ENCODE assay signal across 1 cellular context in the genomic region with DNA sequence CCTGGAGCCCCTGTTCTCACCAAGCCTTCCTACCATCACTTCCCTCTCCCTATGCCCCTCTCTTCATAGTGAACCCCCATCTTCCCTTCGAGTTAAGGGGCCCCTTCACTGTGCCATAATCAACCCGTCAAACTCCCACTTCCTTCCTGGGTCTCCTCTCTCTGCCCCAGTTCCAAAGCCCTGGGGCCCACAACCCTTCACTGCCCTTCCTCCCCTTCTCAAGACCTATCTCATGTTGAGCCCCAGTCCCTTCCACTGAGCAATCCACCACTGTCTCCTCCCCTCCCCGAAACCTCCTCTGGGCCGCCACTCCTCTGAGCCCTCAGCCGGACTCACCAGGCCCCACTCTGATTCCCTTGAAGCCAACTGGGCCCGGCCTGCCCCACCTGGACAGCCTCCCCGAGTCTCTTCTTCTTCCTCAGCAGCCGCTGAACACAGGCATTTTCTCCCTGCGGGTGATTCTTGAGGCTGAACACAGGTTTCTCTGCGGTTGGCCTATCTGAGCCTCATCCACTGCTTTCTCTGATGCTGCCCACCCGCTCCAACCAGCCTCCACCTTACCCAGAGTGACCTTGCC.
TF ChIP-seq lines count a peak whose summit lies in the region.

No MANE protein-coding gene starts in this region.

TF ChIP-seq in HepG2, 621 proteins besides CTCF, POLR2A, EP300 and RAD21:
- TF ChIP-seq, protein P1, sequence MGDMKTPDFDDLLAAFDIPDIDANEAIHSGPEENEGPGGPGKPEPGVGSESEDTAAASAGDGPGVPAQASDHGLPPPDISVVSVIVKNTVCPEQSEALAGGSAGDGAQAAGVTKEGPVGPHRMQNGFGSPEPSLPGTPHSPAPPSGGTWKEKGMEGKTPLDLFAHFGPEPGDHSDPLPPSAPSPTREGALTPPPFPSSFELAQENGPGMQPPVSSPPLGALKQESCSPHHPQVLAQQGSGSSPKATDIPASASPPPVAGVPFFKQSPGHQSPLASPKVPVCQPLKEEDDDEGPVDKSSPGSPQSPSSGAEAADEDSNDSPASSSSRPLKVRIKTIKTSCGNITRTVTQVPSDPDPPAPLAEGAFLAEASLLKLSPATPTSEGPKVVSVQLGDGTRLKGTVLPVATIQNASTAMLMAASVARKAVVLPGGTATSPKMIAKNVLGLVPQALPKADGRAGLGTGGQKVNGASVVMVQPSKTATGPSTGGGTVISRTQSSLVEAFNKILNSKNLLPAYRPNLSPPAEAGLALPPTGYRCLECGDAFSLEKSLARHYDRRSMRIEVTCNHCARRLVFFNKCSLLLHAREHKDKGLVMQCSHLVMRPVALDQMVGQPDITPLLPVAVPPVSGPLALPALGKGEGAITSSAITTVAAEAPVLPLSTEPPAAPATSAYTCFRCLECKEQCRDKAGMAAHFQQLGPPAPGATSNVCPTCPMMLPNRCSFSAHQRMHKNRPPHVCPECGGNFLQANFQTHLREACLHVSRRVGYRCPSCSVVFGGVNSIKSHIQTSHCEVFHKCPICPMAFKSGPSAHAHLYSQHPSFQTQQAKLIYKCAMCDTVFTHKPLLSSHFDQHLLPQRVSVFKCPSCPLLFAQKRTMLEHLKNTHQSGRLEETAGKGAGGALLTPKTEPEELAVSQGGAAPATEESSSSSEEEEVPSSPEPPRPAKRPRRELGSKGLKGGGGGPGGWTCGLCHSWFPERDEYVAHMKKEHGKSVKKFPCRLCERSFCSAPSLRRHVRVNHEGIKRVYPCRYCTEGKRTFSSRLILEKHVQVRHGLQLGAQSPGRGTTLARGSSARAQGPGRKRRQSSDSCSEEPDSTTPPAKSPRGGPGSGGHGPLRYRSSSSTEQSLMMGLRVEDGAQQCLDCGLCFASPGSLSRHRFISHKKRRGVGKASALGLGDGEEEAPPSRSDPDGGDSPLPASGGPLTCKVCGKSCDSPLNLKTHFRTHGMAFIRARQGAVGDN (CRISPR knock-in tag; IDR thresholded peaks at IDR 0.05) = peak; percentile 14; the same call in 1 of the 2 replicates
- peak; percentile 56 for TF ChIP-seq AGO2 (optimal IDR thresholded peaks at IDR 0.05; ENCODE audit: low read depth, low read length)
- TF ChIP-seq, protein P2, sequence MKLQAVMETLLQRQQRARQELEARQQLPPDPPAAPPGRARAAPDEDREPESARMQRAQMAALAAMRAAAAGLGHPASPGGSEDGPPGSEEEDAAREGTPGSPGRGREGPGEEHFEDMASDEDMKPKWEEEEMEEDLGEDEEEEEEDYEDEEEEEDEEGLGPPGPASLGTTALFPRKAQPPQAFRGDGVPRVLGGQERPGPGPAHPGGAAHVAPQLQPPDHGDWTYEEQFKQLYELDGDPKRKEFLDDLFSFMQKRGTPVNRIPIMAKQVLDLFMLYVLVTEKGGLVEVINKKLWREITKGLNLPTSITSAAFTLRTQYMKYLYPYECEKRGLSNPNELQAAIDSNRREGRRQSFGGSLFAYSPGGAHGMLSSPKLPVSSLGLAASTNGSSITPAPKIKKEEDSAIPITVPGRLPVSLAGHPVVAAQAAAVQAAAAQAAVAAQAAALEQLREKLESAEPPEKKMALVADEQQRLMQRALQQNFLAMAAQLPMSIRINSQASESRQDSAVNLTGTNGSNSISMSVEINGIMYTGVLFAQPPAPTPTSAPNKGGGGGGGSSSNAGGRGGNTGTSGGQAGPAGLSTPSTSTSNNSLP (IDR thresholded peaks at IDR 0.05; ENCODE audit: low read depth, low read length) = no peak
- 0 out of 2 replicates have a peak, but pooled peaks have one; percentile 28 for TF ChIP-seq POLR2G (IDR thresholded peaks at IDR 0.05; ENCODE audit: low read depth, low read length)
TF ChIP-seq in HepG2: peak in this region for 3.
